Comparison of ENCODE assay signal across 10 cellular contexts in genomic region chr15:68186671-68187397, GRCh38. TPM values are rescaled to one million over a fixed set of nuclear protein-coding genes. Genes with fewer than 3 reads are reported as not detected.
DNase-seq lines count a peak whose midpoint lies in the region; ATAC-seq, FAIRE-seq and TF ChIP-seq lines count a peak whose summit lies in the region.
"Had no signal": no experiment of that assay in that cellular context is flagged by ENCODE, and none has a peak within 500 bp of the region (broad histone marks: within the 10 kb centered on the region; RNA-seq: fewer than 3 reads in every experiment).

No MANE protein-coding gene starts in this region.

- no peaks in the 10 kb centered on the region for H3K9me3 ChIP-seq in neutrophil
- no peaks in the 10 kb centered on the region for H3K9me3 ChIP-seq in naive thymus-derived CD4-positive, alpha-beta T cell (ENCODE audit: control insufficient read depth in 2 of 3, low read length in 3 of 3)

- DNase-seq in AG09309 (ENCODE audit: low read depth) (peak; percentile 41), NCI-H69 (lab: John Stamatoyannopoulos, UW) (peak; percentile 17), dorsolateral prefrontal cortex (no peak), D721Med (ENCODE audit: insufficient read length, low spot score) (no peak), DMS53 (lab: John Stamatoyannopoulos, UW) (no peak), COLO668 (lab: John Stamatoyannopoulos, UW; ENCODE audit: unreplicated experiment) (no peak)
- no peak for DNase-seq in naive thymus-derived CD4-positive, alpha-beta T cell
- DNase-seq: activated CD4-positive, alpha-beta memory T cell treated with anti-CD3 and anti-CD28 coated beads for 36 hours; Calu3 had no signal

- H3K4me3 Mint-ChIP-seq in naive thymus-derived CD4-positive, alpha-beta T cell: no peak overlapping the region
- H3K4me3 Mint-ChIP-seq: activated CD4-positive, alpha-beta memory T cell treated with anti-CD3 and anti-CD28 coated beads for 36 hours had no signal

- peaks cover 92% of the 10 kb centered on the region for H3K36me3 ChIP-seq in neutrophil
- H3K36me3 ChIP-seq in naive thymus-derived CD4-positive, alpha-beta T cell (ENCODE audit: control insufficient read depth in 2 of 3, insufficient read depth in 3 of 3, low read length in 3 of 3): peaks cover 8 to 73% (median 14%) of the 10 kb centered on the region in 3 experiments

- TF ChIP-seq CTCF in AG09309 (IDR thresholded peaks at IDR 0.05; ENCODE audit: control insufficient read depth, insufficient read depth, low read depth, low read length, missing control alignments) (no peak), dorsolateral prefrontal cortex (IDR thresholded peaks at IDR 0.05 in 54 of 56, conservative IDR thresholded peaks at IDR 0.05 in 2 of 56; ENCODE audit: low read depth in 1 of 56, partially characterized antibody in 56 of 56) (no peak), neutrophil (IDR thresholded peaks at IDR 0.05) (no peak), D721Med (IDR thresholded peaks at IDR 0.05; ENCODE audit: insufficient read depth, missing control alignments) (no peak)

- H3K4me1 Mint-ChIP-seq in naive thymus-derived CD4-positive, alpha-beta T cell: peaks cover 0 to 15% (median 0%) of the 10 kb centered on the region in 7 donors

- no peak for FAIRE-seq in D721Med (lab: Jason Lieb, UNC)

- H3K27ac ChIP-seq in dorsolateral prefrontal cortex: peak overlapping the region in 58 of 59 donors; percentile 14 to 93 (median 78)
- H3K27ac ChIP-seq in neutrophil: peak overlapping the region; percentile 74
- H3K27ac ChIP-seq in naive thymus-derived CD4-positive, alpha-beta T cell (ENCODE audit: low read depth, low read length): no peak overlapping the region

- H3K36me3 Mint-ChIP-seq in naive thymus-derived CD4-positive, alpha-beta T cell: peaks cover 8 to 56% (median 43%) of the 10 kb centered on the region in 5 donors

- no peak for ATAC-seq in naive thymus-derived CD4-positive, alpha-beta T cell

- CTCF ChIA-PET in naive thymus-derived CD4-positive, alpha-beta T cell (lab: Charles Lee): no interaction called here

- H3K9me3 Mint-ChIP-seq in naive thymus-derived CD4-positive, alpha-beta T cell: peaks cover 0 to 1% (median 0%) of the 10 kb centered on the region in 11 donors
- H3K9me3 Mint-ChIP-seq: activated CD4-positive, alpha-beta memory T cell treated with anti-CD3 and anti-CD28 coated beads for 36 hours had no signal

- H3K27me3 ChIP-seq in dorsolateral prefrontal cortex (no peaks in the 10 kb centered on the region), neutrophil (no peaks in the 10 kb centered on the region)
- no peaks in the 10 kb centered on the region for H3K27me3 ChIP-seq in naive thymus-derived CD4-positive, alpha-beta T cell (ENCODE audit: control insufficient read depth in 2 of 2, insufficient read depth in 2 of 2, low read length in 2 of 2)

- H3K27ac Mint-ChIP-seq in naive thymus-derived CD4-positive, alpha-beta T cell: no peak overlapping the region

- intact Hi-C loops in dorsolateral prefrontal cortex (cut with DNase I): no loop called here
- intact Hi-C loops in naive thymus-derived CD4-positive, alpha-beta T cell (cut with micrococcal nuclease): no loop called here

- H3K27me3 Mint-ChIP-seq in naive thymus-derived CD4-positive, alpha-beta T cell: no peaks in the 10 kb centered on the region
- H3K27me3 Mint-ChIP-seq: activated CD4-positive, alpha-beta memory T cell treated with anti-CD3 and anti-CD28 coated beads for 36 hours had no signal

- H3K4me3 ChIP-seq in AG09309 (ENCODE audit: control insufficient read depth, low read depth, low read length) (no peak overlapping the region), dorsolateral prefrontal cortex (peak overlapping the region in 13 of 59 donors; percentile 5 to 46 (median 24)), neutrophil (ENCODE audit: low read depth in 1 of 2, low read length in 1 of 2) (no peak overlapping the region)
- H3K4me3 ChIP-seq in naive thymus-derived CD4-positive, alpha-beta T cell (ENCODE audit: low read length): no peak overlapping the region

- H3K4me1 ChIP-seq in neutrophil (ENCODE audit: control insufficient read depth in 1 of 2, insufficient read depth in 1 of 2, low read depth in 1 of 2, low read length in 1 of 2): peaks cover 12 to 28% of the 10 kb centered on the region in 2 experiments
- no peaks in the 10 kb centered on the region for H3K4me1 ChIP-seq in naive thymus-derived CD4-positive, alpha-beta T cell (ENCODE audit: control insufficient read depth in 2 of 2, insufficient read depth in 2 of 2, low read length in 2 of 2)

- POLR2A ChIA-PET in naive thymus-derived CD4-positive, alpha-beta T cell (lab: Charles Lee): interaction anchor here (1.2 kb wide), 1 partner anchor 9 kb away, joined by 3 read pairs; no protein-coding TSS in a partner anchor

RNA-seq across cellular contexts. Expression of gene CALML4, which starts 18.3 kb away (rescaled TPM):
- 10 to 100 TPM in 1 of 120 experiments, 1 to 10 TPM in 119; 1.2 to 12.9 (median 4.6) TPM for total RNA-seq in dorsolateral prefrontal cortex
- total RNA-seq in naive thymus-derived CD4-positive, alpha-beta T cell: 10 to 100 TPM in 1 of 5 experiments, 1 to 10 TPM in 4; 2.5 to 14.6 (median 3.9) TPM
- polyA plus RNA-seq in naive thymus-derived CD4-positive, alpha-beta T cell: under 1 TPM; 0.13 to 0.29 TPM

RNA-seq across cellular contexts. Expression of gene CLN6, which starts 42.7 kb away (rescaled TPM):
- 10 to 100 TPM; 18.4 to 49.4 (median 29.8) TPM for total RNA-seq in dorsolateral prefrontal cortex
- 10 to 100 TPM; 15.0 to 66.6 (median 19.0) TPM for total RNA-seq in naive thymus-derived CD4-positive, alpha-beta T cell
- 1 to 10 TPM; 2.8 to 3.9 TPM for polyA plus RNA-seq in naive thymus-derived CD4-positive, alpha-beta T cell

Comparison
In these comparisons a context has a peak if more than half of its experiments do, and no peak if none do; other contexts are left out.
1. DNase-seq: peak in AG09309 (single experiment) and NCI-H69 (single experiment); none in dorsolateral prefrontal cortex (0 of 10), D721Med (single experiment), DMS53 (single experiment), COLO668 (single experiment) and naive thymus-derived CD4-positive, alpha-beta T cell (0 of 9).